In the genomic region with DNA sequence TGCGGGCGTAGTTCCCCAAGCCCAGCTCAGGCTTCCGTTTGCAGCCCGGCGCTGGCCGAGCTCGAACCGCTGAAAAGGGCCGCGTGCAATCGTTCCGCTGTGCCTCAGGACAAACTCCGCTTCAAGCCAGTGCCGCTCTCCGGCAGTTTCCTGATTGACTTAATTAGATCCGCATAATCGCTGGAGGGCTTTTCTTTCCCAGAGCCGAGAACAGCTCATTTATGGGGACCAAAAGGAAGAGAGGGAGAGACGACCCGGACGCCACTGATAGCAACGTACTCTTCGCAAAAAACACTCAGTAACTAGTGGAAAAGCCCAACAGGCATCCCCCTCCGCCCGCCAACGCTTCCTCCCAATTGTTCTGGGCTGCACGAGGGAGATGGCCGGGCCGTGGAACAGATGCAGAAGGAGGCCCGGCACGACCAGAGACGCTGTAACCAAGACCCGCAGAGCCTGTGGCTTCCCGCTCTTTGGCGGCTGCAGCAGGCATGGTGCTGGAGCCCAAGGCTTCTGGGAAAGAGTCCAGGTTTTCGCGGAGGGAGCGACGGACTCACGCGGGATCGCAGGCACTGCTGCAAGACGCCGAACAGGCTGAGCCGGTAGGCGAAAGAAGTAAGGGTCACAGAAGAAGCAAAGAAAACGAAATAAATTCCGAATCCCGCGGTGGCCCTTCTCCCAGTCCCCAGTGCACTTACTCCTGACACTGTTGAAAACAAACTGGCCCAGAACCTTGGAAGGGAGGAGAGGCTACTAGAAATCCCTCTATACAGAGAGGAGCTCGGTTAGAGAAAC, we compare ENCODE assay signal across 9 cellular contexts. TPM values are rescaled to one million over a fixed set of nuclear protein-coding genes. Genes with fewer than 3 reads are reported as not detected.
DNase-seq lines count a peak whose midpoint lies in the region; ATAC-seq and TF ChIP-seq lines count a peak whose summit lies in the region.
"Had no signal": no experiment of that assay in that cellular context is flagged by ENCODE, and none has a peak within 500 bp of the region (broad histone marks: within the 10 kb centered on the region; RNA-seq: fewer than 3 reads in every experiment).

No MANE protein-coding gene starts in this region.

- peaks cover 100% of the 10 kb centered on the region for H3K27me3 ChIP-seq in iPS-20b (ENCODE audit: insufficient read depth, low read length)
- H3K27me3 ChIP-seq in smooth muscle cell (ENCODE audit: low read depth) = peaks cover 96% of the 10 kb centered on the region

- DNase-seq in HFF-Myc (ENCODE audit: extremely low read depth, low read depth) (no peak), astrocyte of the cerebellum (ENCODE audit: low read depth) (peak; percentile 9), smooth muscle cell (lab: John Stamatoyannopoulos, UW; ENCODE audit: unreplicated experiment) (no peak), GM13976 (ENCODE audit: low spot score) (no peak), SHP77 treated with DMSO at 0.1 percent for 48 hours (lab: John Stamatoyannopoulos, UW) (no peak)
- no peak for DNase-seq in stimulated activated CD4-positive, alpha-beta T cell treated with anti-CD3 and anti-CD28 coated beads, Interleukin-4, amount 100 ng/mL, for 1 hour
- DNase-seq: NCI-H2081 had no signal

- WGBS in smooth muscle cell (ENCODE audit: low lambda C conversion rate) = 4% methylated on average over 51 of the region's 51 CpGs

- TF ChIP-seq CTCF in HFF-Myc (IDR thresholded peaks at IDR 0.05; ENCODE audit: low read depth, low read length, missing control alignments) = no peak
- TF ChIP-seq CTCF in astrocyte of the cerebellum (IDR thresholded peaks at IDR 0.05; ENCODE audit: low read depth, low read length, missing control alignments) = no peak
- no peak for TF ChIP-seq CTCF in smooth muscle cell (IDR thresholded peaks at IDR 0.05; ENCODE audit: borderline replicate concordance, insufficient read depth, poor library complexity, severe bottlenecking)
- no peak for TF ChIP-seq CTCF in GM13976 (IDR thresholded peaks at IDR 0.05; ENCODE audit: borderline replicate concordance, control extremely low read depth, extremely low read depth, insufficient read depth, missing control alignments)

- ATAC-seq in HG03135 (IDR thresholded peaks at IDR 0.05; ENCODE audit: unreplicated experiment) = no peak

- peaks cover 5% of the 10 kb centered on the region; the same call in 1 of the 2 replicates for H3K9me3 ChIP-seq in iPS-20b (ENCODE audit: insufficient read depth, low read depth, low read length)
- H3K9me3 ChIP-seq in smooth muscle cell (replicated peaks; ENCODE audit: low read depth) = no peaks in the 10 kb centered on the region

- H2AFZ ChIP-seq in smooth muscle cell (ENCODE audit: low read depth) = no peak overlapping the region

- in situ Hi-C loops in astrocyte of the cerebellum (cut with HindIII; ENCODE audit: low sequenced_read_pairs) = no loop called here
- in situ Hi-C loops in GM13976 (cut with MboI; ENCODE audit: low sequenced_read_pairs, unreplicated experiment) = no loop called here

- H3K4me2 ChIP-seq in smooth muscle cell = peak overlapping the region; percentile 66

- H3K36me3 ChIP-seq in iPS-20b (ENCODE audit: insufficient read depth, low read depth, low read length) (no peaks in the 10 kb centered on the region), smooth muscle cell (ENCODE audit: low read depth) (no peaks in the 10 kb centered on the region)

- no peaks in the 10 kb centered on the region for H3K79me2 ChIP-seq in smooth muscle cell (ENCODE audit: low read depth)

- H3K4me1 ChIP-seq in iPS-20b (ENCODE audit: insufficient read depth, low read length) (peaks cover 3% of the 10 kb centered on the region; the same call in 1 of the 2 replicates), smooth muscle cell (ENCODE audit: low read depth) (peaks cover 15% of the 10 kb centered on the region)

- H3K27ac ChIP-seq in iPS-20b (ENCODE audit: low read length) = no peak overlapping the region
- H3K27ac ChIP-seq in smooth muscle cell (ENCODE audit: low read depth) = no peak overlapping the region

- H4K20me1 ChIP-seq in smooth muscle cell (ENCODE audit: low read depth) = peaks cover 4% of the 10 kb centered on the region

- H3K4me3 ChIP-seq in HFF-Myc (replicated peaks; ENCODE audit: low read depth, low read length) (peak overlapping the region; percentile 20), astrocyte of the cerebellum (ENCODE audit: low read depth, low read length) (no peak overlapping the region), iPS-20b (ENCODE audit: low read length) (peak overlapping the region; percentile 9; the same call in 1 of the 2 replicates), smooth muscle cell (peak overlapping the region; percentile 18)

- no peaks in the 10 kb centered on the region for H3F3A ChIP-seq in smooth muscle cell (ENCODE audit: low read depth)

- no peak overlapping the region for H3K9ac ChIP-seq in iPS-20b (ENCODE audit: low read depth, low read length)
- no peak overlapping the region for H3K9ac ChIP-seq in smooth muscle cell (ENCODE audit: low read depth)

RNA-seq across cellular contexts. Expression of gene FOXD2, which starts 3.6 kb away (rescaled TPM):
- total RNA-seq in smooth muscle cell = not detected in 2 replicates
- 0.09 TPM in 1 of 2 replicates, not detected in the other for polyA plus RNA-seq in smooth muscle cell

RNA-seq across cellular contexts. Expression of gene FOXE3, which starts 18.2 kb away (rescaled TPM):
- total RNA-seq in smooth muscle cell = not detected in 2 replicates
- 0.34 TPM in 1 of 2 replicates, not detected in the other for polyA plus RNA-seq in smooth muscle cell
